ENCODE assay signal across 6 cellular contexts in genomic region chr20:20247234-20247633, GRCh38.
"Had no signal": no experiment of that assay in that cellular context is flagged by ENCODE, and none has a peak within 500 bp of the region (broad histone marks: within the 10 kb centered on the region; RNA-seq: fewer than 3 reads in every experiment).

No MANE protein-coding gene starts in this region.

- H3K4me3 ChIP-seq: K562 had no signal

- DNase-seq: IMR-90, KBM-7, KG1 had no signal

- ATAC-seq: HepG2, K562 had no signal

- H3K27ac ChIP-seq: HL-60 had no signal
